19 cellular contexts compared by ENCODE assay signal in the genomic region with DNA sequence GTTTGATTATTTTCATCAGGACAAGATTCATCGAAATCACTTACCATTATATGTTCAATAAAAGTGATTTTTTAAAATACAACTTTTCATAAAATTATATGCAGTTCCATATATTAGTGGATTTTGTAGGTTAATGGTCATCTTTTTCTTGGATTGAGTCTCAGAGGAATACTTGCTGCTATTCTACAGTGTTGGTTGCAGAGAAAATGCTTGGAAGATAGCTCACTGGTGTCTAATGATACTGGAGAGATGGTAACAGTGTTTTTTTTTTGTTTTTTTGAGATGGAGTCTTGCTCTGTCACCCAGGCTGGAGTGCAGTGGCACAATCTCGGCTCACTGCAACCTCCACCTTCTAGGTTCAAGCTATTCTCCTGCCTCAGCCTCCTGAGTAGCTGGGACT.
DNase-seq lines count a peak whose midpoint lies in the region; ATAC-seq and TF ChIP-seq lines count a peak whose summit lies in the region.
"Had no signal": no experiment of that assay in that cellular context is flagged by ENCODE, and none has a peak within 500 bp of the region (broad histone marks: within the 10 kb centered on the region; RNA-seq: fewer than 3 reads in every experiment).

No MANE protein-coding gene starts in this region.

- ATAC-seq in RWPE2 (ENCODE audit: low read depth) (no peak), HG03432 (IDR thresholded peaks at IDR 0.05; ENCODE audit: unreplicated experiment) (no peak), GM19351 (IDR thresholded peaks at IDR 0.05; ENCODE audit: unreplicated experiment) (no peak)

- H3K4me1 ChIP-seq in RWPE2 (ENCODE audit: insufficient read depth, poor library complexity, severe bottlenecking) (peaks cover 71% of the 10 kb centered on the region), skeletal muscle satellite cell (ENCODE audit: control insufficient read depth, insufficient read depth, low read length) (peaks cover 65% of the 10 kb centered on the region)

- H3K4me3 ChIP-seq in RWPE2 (ENCODE audit: severe bottlenecking) (no peak overlapping the region), dorsolateral prefrontal cortex (no peak overlapping the region), skeletal muscle satellite cell (ENCODE audit: low read length) (no peak overlapping the region)

- no peak for TF ChIP-seq CTCF in RWPE2 (IDR thresholded peaks at IDR 0.05; ENCODE audit: poor library complexity, severe bottlenecking)
- no peak for TF ChIP-seq CTCF in dorsolateral prefrontal cortex (IDR thresholded peaks at IDR 0.05 in 54 of 56, conservative IDR thresholded peaks at IDR 0.05 in 2 of 56; ENCODE audit: low read depth in 1 of 56, partially characterized antibody in 56 of 56)

- no peak overlapping the region for H3K9ac ChIP-seq in skeletal muscle satellite cell (ENCODE audit: low read depth, low read length)

- H3K36me3 ChIP-seq in RWPE2 (ENCODE audit: low read depth) (peaks cover 11% of the 10 kb centered on the region; the same call in 1 of the 2 replicates), skeletal muscle satellite cell (ENCODE audit: insufficient read depth, low read length) (no peaks in the 10 kb centered on the region)

- peak overlapping the region; percentile 63 for H3K4me2 ChIP-seq in skeletal muscle satellite cell (ENCODE audit: low read length)

- H3K27ac ChIP-seq in RWPE2 (ENCODE audit: poor library complexity, severe bottlenecking) (peak overlapping the region; percentile 98), dorsolateral prefrontal cortex (peak overlapping the region; percentile 32 to 98 (median 92))
- H3K27ac ChIP-seq: C4-2B, HL-60 had no signal

- peaks cover 1% of the 10 kb centered on the region for H3K9me3 ChIP-seq in RWPE2 (ENCODE audit: severe bottlenecking)
- H3K9me3 ChIP-seq in skeletal muscle satellite cell (replicated peaks; ENCODE audit: low read length), result no peaks in the 10 kb centered on the region

- H3K27me3 ChIP-seq in RWPE2 (ENCODE audit: insufficient read depth, poor library complexity, severe bottlenecking), result no peaks in the 10 kb centered on the region
- H3K27me3 ChIP-seq in dorsolateral prefrontal cortex, result no peaks in the 10 kb centered on the region
- H3K27me3 ChIP-seq in skeletal muscle satellite cell (ENCODE audit: control insufficient read depth, insufficient read depth, low read length), result no peaks in the 10 kb centered on the region

- intact Hi-C loops in dorsolateral prefrontal cortex (cut with DNase I), result no loop called here

- DNase-seq in EH (ENCODE audit: low read depth), result peak; percentile 28
- no peak for DNase-seq in RWPE2 (ENCODE audit: low spot score)
- no peak for DNase-seq in dorsolateral prefrontal cortex
- DNase-seq in medulla oblongata (ENCODE audit: extremely low spot score), result no peak
- DNase-seq: DMS153; H7; KBM-7; MV-4-11; NCI-H1417; NCI-H2029; NCI-H2171; NCI-H446; NCI-H69; NK-92 treated with Interleukin-12 subunit alpha and Interleukin-12 subunit beta, amount 100 ng/mL, for 24 hours had no signal
